Comparison of ENCODE assay signal across 17 cellular contexts in genomic region chr9:89465726-89466308, GRCh38.
DNase-seq lines count a peak whose midpoint lies in the region; ATAC-seq and TF ChIP-seq lines count a peak whose summit lies in the region.
"Had no signal": no experiment of that assay in that cellular context is flagged by ENCODE, and none has a peak within 500 bp of the region (broad histone marks: within the 10 kb centered on the region; RNA-seq: fewer than 3 reads in every experiment).

No MANE protein-coding gene starts in this region.

- H3K27ac Mint-ChIP-seq in activated naive CD8-positive, alpha-beta T cell: peak overlapping the region; percentile 100
- H3K27ac Mint-ChIP-seq in nephron progenitor cell: peak overlapping the region; percentile 70
- H3K27ac Mint-ChIP-seq: neural progenitor cell had no signal

- ATAC-seq in HG03342 (IDR thresholded peaks at IDR 0.05; ENCODE audit: unreplicated experiment) (no peak), HG03108 (IDR thresholded peaks at IDR 0.05; ENCODE audit: unreplicated experiment) (no peak)
- ATAC-seq: K562 had no signal

- DNase-seq in COLO668 (lab: John Stamatoyannopoulos, UW; ENCODE audit: unreplicated experiment) (peak; percentile 11), NCI-H146 treated with DMSO at 0.1 percent for 48 hours (lab: John Stamatoyannopoulos, UW; ENCODE audit: unreplicated experiment) (peak; percentile 46), nephron progenitor cell (no peak), iPS-NIHi7 (ENCODE audit: extremely low spot score) (no peak)
- DNase-seq: COR-L47; GF-D8; GM23248; NCI-H1105; NCI-H510A; stimulated activated CD4-positive, alpha-beta T cell treated with anti-CD3 and anti-CD28 coated beads, Interleukin-4, amount 100 ng/mL, for 4 hours; stimulated activated naive CD4-positive, alpha-beta T cell had no signal

- peaks cover 94% of the 10 kb centered on the region for H3K4me1 Mint-ChIP-seq in activated naive CD8-positive, alpha-beta T cell (ENCODE audit: low read depth)
- H3K4me1 Mint-ChIP-seq in nephron progenitor cell: peaks cover 69% of the 10 kb centered on the region

- no peaks in the 10 kb centered on the region for H3K27me3 Mint-ChIP-seq in activated naive CD8-positive, alpha-beta T cell
- H3K27me3 Mint-ChIP-seq in nephron progenitor cell (ENCODE audit: low read depth, poor library complexity): no peaks in the 10 kb centered on the region

- H3K36me3 Mint-ChIP-seq in activated naive CD8-positive, alpha-beta T cell: peaks cover 42% of the 10 kb centered on the region
- peaks cover 5% of the 10 kb centered on the region for H3K36me3 Mint-ChIP-seq in nephron progenitor cell (ENCODE audit: low read depth)

- peak overlapping the region; percentile 91 for H3K4me3 Mint-ChIP-seq in activated naive CD8-positive, alpha-beta T cell
- H3K4me3 Mint-ChIP-seq in nephron progenitor cell: no peak overlapping the region
- H3K4me3 Mint-ChIP-seq: dendritic cell treated with granulocyte-macrophage colony-stimulating factor and Interleukin-4, amounts not matched to agents 40 ng/mL and 50 ng/mL, for 4 days; neural progenitor cell had no signal

- no peak for TF ChIP-seq CTCF in nephron progenitor cell (IDR thresholded peaks at IDR 0.05)

- no peaks in the 10 kb centered on the region for H3K9me3 Mint-ChIP-seq in activated naive CD8-positive, alpha-beta T cell (ENCODE audit: low read depth)
- H3K9me3 Mint-ChIP-seq in nephron progenitor cell: no peaks in the 10 kb centered on the region
- H3K9me3 Mint-ChIP-seq: dendritic cell treated with granulocyte-macrophage colony-stimulating factor and Interleukin-4, amounts not matched to agents 40 ng/mL and 50 ng/mL, for 4 days; neural progenitor cell had no signal

Comparison
In these comparisons a context has a peak if more than half of its experiments do, and no peak if none do; other contexts are left out.
1. DNase-seq: peak in COLO668 (single experiment) and NCI-H146 treated with DMSO at 0.1 percent for 48 hours (single experiment); none in nephron progenitor cell (single experiment) and iPS-NIHi7 (single experiment).